ENCODE assay signal across 21 cellular contexts in the genomic region with DNA sequence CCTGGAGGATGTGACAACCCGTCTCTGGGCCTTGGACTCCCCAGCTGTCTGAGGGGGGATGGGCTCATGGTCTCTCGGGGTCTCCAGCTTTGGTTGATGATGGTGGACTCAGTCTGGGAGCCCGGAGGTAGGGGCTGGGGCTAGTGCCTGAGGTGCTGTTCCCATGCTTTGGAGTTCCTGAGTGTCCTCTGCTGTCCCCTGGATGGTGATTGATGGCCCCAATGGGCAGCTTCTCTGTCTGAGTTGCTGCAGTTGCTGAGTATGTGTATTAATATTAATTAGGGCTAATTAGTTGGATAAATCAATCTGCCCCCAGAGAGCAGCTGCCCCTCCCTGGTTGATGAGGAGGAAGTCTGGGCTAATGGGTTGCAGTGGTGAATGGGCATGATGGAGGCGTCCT.
"Had no signal": no experiment of that assay in that cellular context is flagged by ENCODE, and none has a peak within 500 bp of the region (broad histone marks: within the 10 kb centered on the region; RNA-seq: fewer than 3 reads in every experiment).

No MANE protein-coding gene starts in this region.

- H3K4me3 Mint-ChIP-seq: naive B cell, nephron had no signal

- H3K36me3 ChIP-seq: esophagus muscularis mucosa, gastrocnemius medialis, heart right ventricle, spleen had no signal

- H3K4me1 ChIP-seq: esophagus muscularis mucosa, gastrocnemius medialis, heart right ventricle, psoas muscle, spleen had no signal

- H3K27ac Mint-ChIP-seq: nephron had no signal

- H3K4me3 ChIP-seq: coronary artery, esophagus muscularis mucosa, gastrocnemius medialis, heart right ventricle, psoas muscle, spleen had no signal

- DNase-seq: effector CD4-positive, alpha-beta T cell; gastrocnemius medialis; heart right ventricle; hypothalamus; kidney glomerular epithelial cell; mesendoderm; naive B cell; occipital lobe; psoas muscle; retina; spleen; stimulated activated CD4-positive, alpha-beta T cell treated with anti-CD3 and anti-CD28 coated beads, Interleukin-15, amount 100 ng/mL, for 24 hours; stimulated activated CD4-positive, alpha-beta T cell treated with anti-CD3 and anti-CD28 coated beads, Interleukin-1b, Interleukin-23, amount 100 ng/mL, for 48 hours; stimulated activated CD4-positive, alpha-beta T cell treated with anti-CD3 and anti-CD28 coated beads, Interleukin-4, amount 100 ng/mL, for 4 hours; stimulated activated naive CD4-positive, alpha-beta T cell treated with Interleukin-2 at 50 U/mL for 16 hours; trophoblast cell had no signal

- H3K9me3 Mint-ChIP-seq: naive B cell, nephron had no signal

- ATAC-seq: gastrocnemius medialis, heart right ventricle, psoas muscle, sciatic nerve had no signal

- H3K9me3 ChIP-seq: esophagus muscularis mucosa, gastrocnemius medialis, heart right ventricle, psoas muscle, spleen had no signal

- H3K27ac ChIP-seq: coronary artery, epithelial cell of prostate, esophagus muscularis mucosa, gastrocnemius medialis, heart right ventricle, psoas muscle, spleen had no signal

- H3K4me1 Mint-ChIP-seq: naive B cell, nephron had no signal
